9 cellular contexts compared by ENCODE assay signal in genomic region chr13:57557979-57558529, GRCh38.
DNase-seq lines count a peak whose midpoint lies in the region; ATAC-seq, FAIRE-seq and TF ChIP-seq lines count a peak whose summit lies in the region.
"Had no signal": no experiment of that assay in that cellular context is flagged by ENCODE, and none has a peak within 500 bp of the region (broad histone marks: within the 10 kb centered on the region; RNA-seq: fewer than 3 reads in every experiment).

No MANE protein-coding gene starts in this region.

- FAIRE-seq in TTC549 (lab: Jason Lieb, UNC) (peak; percentile 47), GM12892 (lab: Jason Lieb, UNC) (no peak)

- TF ChIP-seq POLR2A in GM12892 (IDR thresholded peaks at IDR 0.05; ENCODE audit: low read depth, low read length), result no peak

- H3K36me3 ChIP-seq in aorta (ENCODE audit: control insufficient read depth in 1 of 2, insufficient read depth in 2 of 2, low read length in 1 of 2), result no peaks in the 10 kb centered on the region

- TF ChIP-seq CTCF in LNCaP clone FGC (IDR thresholded peaks at IDR 0.05; ENCODE audit: control insufficient read depth, extremely low read depth, insufficient read depth), result peak; percentile 57

- H3K4me3 ChIP-seq in LNCaP clone FGC (ENCODE audit: low read depth, low read length) (no peak overlapping the region), aorta (ENCODE audit: low read length in 2 of 2) (no peak overlapping the region)
- H3K4me3 ChIP-seq: SK-N-MC had no signal

- no peak overlapping the region for H3K27ac ChIP-seq in aorta (ENCODE audit: low read depth in 1 of 2, low read length in 2 of 2)
- H3K27ac ChIP-seq: SK-N-MC had no signal

- no peaks in the 10 kb centered on the region for H3K9me3 ChIP-seq in aorta (ENCODE audit: control insufficient read depth, low read length)

- intact Hi-C loops in aorta (cut with DNase I), result no loop called here

- WGBS in aorta, 2 donors, result 21 to 23% methylated on average over 6 of the region's 6 CpGs

- no peaks in the 10 kb centered on the region for H3K4me1 ChIP-seq in aorta (ENCODE audit: control insufficient read depth in 1 of 2, insufficient read depth in 2 of 2, low read length in 2 of 2)

- H3K27me3 ChIP-seq in aorta (ENCODE audit: control insufficient read depth in 1 of 2, insufficient read depth in 2 of 2, low read length in 1 of 2), result no peaks in the 10 kb centered on the region

- no peak for ATAC-seq in aorta (ENCODE audit: low FRiP score)

- DNase-seq in GDM1 (lab: John Stamatoyannopoulos, UW), result peak; percentile 10
- DNase-seq in LNCaP clone FGC (ENCODE audit: low read depth), result peak; percentile 21
- peak; percentile 39 for DNase-seq in medulla oblongata (ENCODE audit: extremely low spot score)
- no peak for DNase-seq in stimulated activated CD4-positive, alpha-beta T cell treated with anti-CD3 and anti-CD28 coated beads, Interleukin-4, amount 100 ng/mL, for 1 hour
- no peak for DNase-seq in GM12892 (ENCODE audit: insufficient read length)
- no peak for DNase-seq in NCI-H2171 (lab: John Stamatoyannopoulos, UW)
- DNase-seq in aorta, result no peak

Comparison
In these comparisons a context has a peak if more than half of its experiments do, and no peak if none do; other contexts are left out.
1. DNase-seq: peak in GDM1 (single experiment), LNCaP clone FGC (single experiment) and medulla oblongata (single experiment); none in stimulated activated CD4-positive, alpha-beta T cell treated with anti-CD3 and anti-CD28 coated beads, Interleukin-4, amount 100 ng/mL, for 1 hour (single experiment), GM12892 (single experiment), NCI-H2171 (single experiment) and aorta (0 of 2).